1 cellular context compared by ENCODE assay signal in genomic region chr14:100386121-100386520, GRCh38.
TF ChIP-seq lines count a peak whose summit lies in the region.

No MANE protein-coding gene starts in this region.

TF ChIP-seq in GM23338, 12 proteins besides CTCF, POLR2A, EP300 and RAD21:
- TF ChIP-seq, protein P1, sequence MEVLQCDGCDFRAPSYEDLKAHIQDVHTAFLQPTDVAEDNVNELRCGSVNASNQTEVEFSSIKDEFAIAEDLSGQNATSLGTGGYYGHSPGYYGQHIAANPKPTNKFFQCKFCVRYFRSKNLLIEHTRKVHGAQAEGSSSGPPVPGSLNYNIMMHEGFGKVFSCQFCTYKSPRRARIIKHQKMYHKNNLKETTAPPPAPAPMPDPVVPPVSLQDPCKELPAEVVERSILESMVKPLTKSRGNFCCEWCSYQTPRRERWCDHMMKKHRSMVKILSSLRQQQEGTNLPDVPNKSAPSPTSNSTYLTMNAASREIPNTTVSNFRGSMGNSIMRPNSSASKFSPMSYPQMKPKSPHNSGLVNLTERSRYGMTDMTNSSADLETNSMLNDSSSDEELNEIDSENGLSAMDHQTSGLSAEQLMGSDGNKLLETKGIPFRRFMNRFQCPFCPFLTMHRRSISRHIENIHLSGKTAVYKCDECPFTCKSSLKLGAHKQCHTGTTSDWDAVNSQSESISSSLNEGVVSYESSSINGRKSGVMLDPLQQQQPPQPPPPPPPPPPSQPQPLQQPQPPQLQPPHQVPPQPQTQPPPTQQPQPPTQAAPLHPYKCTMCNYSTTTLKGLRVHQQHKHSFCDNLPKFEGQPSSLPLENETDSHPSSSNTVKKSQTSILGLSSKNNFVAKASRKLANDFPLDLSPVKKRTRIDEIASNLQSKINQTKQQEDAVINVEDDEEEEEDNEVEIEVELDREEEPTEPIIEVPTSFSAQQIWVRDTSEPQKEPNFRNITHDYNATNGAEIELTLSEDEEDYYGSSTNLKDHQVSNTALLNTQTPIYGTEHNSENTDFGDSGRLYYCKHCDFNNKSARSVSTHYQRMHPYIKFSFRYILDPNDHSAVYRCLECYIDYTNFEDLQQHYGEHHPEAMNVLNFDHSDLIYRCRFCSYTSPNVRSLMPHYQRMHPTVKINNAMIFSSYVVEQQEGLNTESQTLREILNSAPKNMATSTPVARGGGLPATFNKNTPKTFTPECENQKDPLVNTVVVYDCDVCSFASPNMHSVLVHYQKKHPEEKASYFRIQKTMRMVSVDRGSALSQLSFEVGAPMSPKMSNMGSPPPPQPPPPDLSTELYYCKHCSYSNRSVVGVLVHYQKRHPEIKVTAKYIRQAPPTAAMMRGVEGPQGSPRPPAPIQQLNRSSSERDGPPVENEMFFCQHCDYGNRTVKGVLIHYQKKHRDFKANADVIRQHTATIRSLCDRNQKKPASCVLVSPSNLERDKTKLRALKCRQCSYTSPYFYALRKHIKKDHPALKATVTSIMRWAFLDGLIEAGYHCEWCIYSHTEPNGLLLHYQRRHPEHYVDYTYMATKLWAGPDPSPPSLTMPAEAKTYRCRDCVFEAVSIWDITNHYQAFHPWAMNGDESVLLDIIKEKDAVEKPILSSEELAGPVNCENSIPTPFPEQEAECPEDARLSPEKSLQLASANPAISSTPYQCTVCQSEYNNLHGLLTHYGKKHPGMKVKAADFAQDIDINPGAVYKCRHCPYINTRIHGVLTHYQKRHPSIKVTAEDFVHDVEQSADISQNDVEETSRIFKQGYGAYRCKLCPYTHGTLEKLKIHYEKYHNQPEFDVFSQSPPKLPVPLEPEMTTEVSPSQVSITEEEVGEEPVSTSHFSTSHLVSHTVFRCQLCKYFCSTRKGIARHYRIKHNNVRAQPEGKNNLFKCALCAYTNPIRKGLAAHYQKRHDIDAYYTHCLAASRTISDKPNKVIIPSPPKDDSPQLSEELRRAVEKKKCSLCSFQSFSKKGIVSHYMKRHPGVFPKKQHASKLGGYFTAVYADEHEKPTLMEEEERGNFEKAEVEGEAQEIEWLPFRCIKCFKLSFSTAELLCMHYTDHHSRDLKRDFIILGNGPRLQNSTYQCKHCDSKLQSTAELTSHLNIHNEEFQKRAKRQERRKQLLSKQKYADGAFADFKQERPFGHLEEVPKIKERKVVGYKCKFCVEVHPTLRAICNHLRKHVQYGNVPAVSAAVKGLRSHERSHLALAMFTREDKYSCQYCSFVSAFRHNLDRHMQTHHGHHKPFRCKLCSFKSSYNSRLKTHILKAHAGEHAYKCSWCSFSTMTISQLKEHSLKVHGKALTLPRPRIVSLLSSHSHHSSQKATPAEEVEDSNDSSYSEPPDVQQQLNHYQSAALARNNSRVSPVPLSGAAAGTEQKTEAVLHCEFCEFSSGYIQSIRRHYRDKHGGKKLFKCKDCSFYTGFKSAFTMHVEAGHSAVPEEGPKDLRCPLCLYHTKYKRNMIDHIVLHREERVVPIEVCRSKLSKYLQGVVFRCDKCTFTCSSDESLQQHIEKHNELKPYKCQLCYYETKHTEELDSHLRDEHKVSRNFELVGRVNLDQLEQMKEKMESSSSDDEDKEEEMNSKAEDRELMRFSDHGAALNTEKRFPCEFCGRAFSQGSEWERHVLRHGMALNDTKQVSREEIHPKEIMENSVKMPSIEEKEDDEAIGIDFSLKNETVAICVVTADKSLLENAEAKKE (CRISPR knock-in tag; IDR thresholded peaks at IDR 0.05): no peak
- no peak for TF ChIP-seq CREB1 (CRISPR knock-in tag; IDR thresholded peaks at IDR 0.05; ENCODE audit: low read depth)
- no peak for TF ChIP-seq ZNF331 (CRISPR knock-in tag; IDR thresholded peaks at IDR 0.05; ENCODE audit: low read depth)
- TF ChIP-seq REST (IDR thresholded peaks at IDR 0.05; ENCODE audit: unreplicated experiment): no peak
- TF ChIP-seq EZH2 (IDR thresholded peaks at IDR 0.05; ENCODE audit: low read depth, unreplicated experiment): no peak
- TF ChIP-seq, protein P2, sequence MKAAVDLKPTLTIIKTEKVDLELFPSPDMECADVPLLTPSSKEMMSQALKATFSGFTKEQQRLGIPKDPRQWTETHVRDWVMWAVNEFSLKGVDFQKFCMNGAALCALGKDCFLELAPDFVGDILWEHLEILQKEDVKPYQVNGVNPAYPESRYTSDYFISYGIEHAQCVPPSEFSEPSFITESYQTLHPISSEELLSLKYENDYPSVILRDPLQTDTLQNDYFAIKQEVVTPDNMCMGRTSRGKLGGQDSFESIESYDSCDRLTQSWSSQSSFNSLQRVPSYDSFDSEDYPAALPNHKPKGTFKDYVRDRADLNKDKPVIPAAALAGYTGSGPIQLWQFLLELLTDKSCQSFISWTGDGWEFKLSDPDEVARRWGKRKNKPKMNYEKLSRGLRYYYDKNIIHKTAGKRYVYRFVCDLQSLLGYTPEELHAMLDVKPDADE (IDR thresholded peaks at IDR 0.05): no peak
- TF ChIP-seq NANOG (IDR thresholded peaks at IDR 0.05; ENCODE audit: borderline replicate concordance): no peak
- no peak for TF ChIP-seq EZH2phosphoT487 (IDR thresholded peaks at IDR 0.05; ENCODE audit: unreplicated experiment)
- no peak for TF ChIP-seq STAT1 (IDR thresholded peaks at IDR 0.05; ENCODE audit: unreplicated experiment)
- TF ChIP-seq POLR2AphosphoS5 (IDR thresholded peaks at IDR 0.05; ENCODE audit: low read depth): no peak
- no peak for TF ChIP-seq JUNB (IDR thresholded peaks at IDR 0.05; ENCODE audit: unreplicated experiment)
